11 cellular contexts compared by ENCODE assay signal in the genomic region with DNA sequence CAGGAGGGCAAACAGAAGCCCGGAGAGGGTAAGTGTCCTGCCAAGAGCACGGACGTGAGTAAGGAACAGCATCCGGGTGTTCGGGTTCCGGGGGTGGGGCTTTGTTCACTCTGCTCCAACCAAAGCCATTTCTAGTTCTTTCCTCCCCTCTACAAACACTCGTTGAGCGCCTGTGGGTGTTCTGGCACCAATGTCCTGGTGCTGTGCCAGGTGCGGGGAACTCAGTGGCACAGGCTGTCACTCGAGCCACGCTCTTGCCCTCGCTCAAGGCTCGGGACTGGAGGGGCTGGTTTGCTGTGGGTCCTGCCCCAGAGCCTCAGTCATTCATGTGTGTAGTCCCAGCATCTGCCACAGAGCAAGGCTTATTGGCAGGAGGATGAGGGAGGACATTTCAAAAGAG.
DNase-seq lines count a peak whose midpoint lies in the region; ATAC-seq and TF ChIP-seq lines count a peak whose summit lies in the region.
"Had no signal": no experiment of that assay in that cellular context is flagged by ENCODE, and none has a peak within 500 bp of the region (broad histone marks: within the 10 kb centered on the region; RNA-seq: fewer than 3 reads in every experiment).

No MANE protein-coding gene starts in this region.

- no peak overlapping the region for H2BK120ac ChIP-seq in neuronal stem cell (ENCODE audit: low read depth, low read length)

- no peak overlapping the region for H3K4ac ChIP-seq in neuronal stem cell (ENCODE audit: low read length)

- no peak overlapping the region for H3K4me2 ChIP-seq in neuronal stem cell (ENCODE audit: insufficient read depth, low read length, poor library complexity, severe bottlenecking)

- ATAC-seq in gastroesophageal sphincter (peak; percentile 34), HG03045 (IDR thresholded peaks at IDR 0.05; ENCODE audit: unreplicated experiment) (no peak)

- H4K8ac ChIP-seq in neuronal stem cell (ENCODE audit: low read depth, low read length): no peak overlapping the region

- H3K4me3 ChIP-seq in gastroesophageal sphincter (no peak overlapping the region), neuronal stem cell (ENCODE audit: low read length in 2 of 2) (no peak overlapping the region)

- H3K27me3 ChIP-seq in gastroesophageal sphincter: no peaks in the 10 kb centered on the region
- no peaks in the 10 kb centered on the region for H3K27me3 ChIP-seq in neuronal stem cell (ENCODE audit: control insufficient read depth in 3 of 3, insufficient read depth in 3 of 3, low read depth in 1 of 3, low read length in 3 of 3)

- TF ChIP-seq POLR2A in gastroesophageal sphincter (IDR thresholded peaks at IDR 0.05): no peak

- no peak overlapping the region for H4K91ac ChIP-seq in neuronal stem cell (ENCODE audit: low read depth, low read length, poor library complexity)

- no peaks in the 10 kb centered on the region for H3K9me3 ChIP-seq in gastroesophageal sphincter
- peaks cover 5 to 6% of the 10 kb centered on the region in 2 donors for H3K9me3 ChIP-seq in neuronal stem cell (replicated peaks in 1 of 2; ENCODE audit: control insufficient read depth in 2 of 2, insufficient read depth in 1 of 2, low read depth in 1 of 2, low read length in 2 of 2)

- peak overlapping the region; percentile 15 for H3K18ac ChIP-seq in neuronal stem cell (ENCODE audit: low read length)

- H3K9ac ChIP-seq in neuronal stem cell (ENCODE audit: low read depth, low read length, poor library complexity): no peak overlapping the region

- peaks cover 0 to 100% (median 20%) of the 10 kb centered on the region in 3 donors for H3K4me1 ChIP-seq in gastroesophageal sphincter
- peaks cover 13 to 31% of the 10 kb centered on the region in 2 donors for H3K4me1 ChIP-seq in neuronal stem cell (ENCODE audit: control insufficient read depth in 2 of 2, insufficient read depth in 1 of 2, low read depth in 1 of 2, low read length in 2 of 2)

- peak overlapping the region; percentile 68 for H2BK12ac ChIP-seq in neuronal stem cell (ENCODE audit: low read length)

- no peak overlapping the region for H2BK5ac ChIP-seq in neuronal stem cell (ENCODE audit: low read length)

- H3K36me3 ChIP-seq in gastroesophageal sphincter (no peaks in the 10 kb centered on the region), neuronal stem cell (replicated peaks in 1 of 2; ENCODE audit: control insufficient read depth in 2 of 2, insufficient read depth in 2 of 2, low read length in 2 of 2) (peaks cover 0 to 3% of the 10 kb centered on the region in 2 donors)

- peak overlapping the region; percentile 92 for H2AK5ac ChIP-seq in neuronal stem cell (ENCODE audit: low read depth, low read length)

- TF ChIP-seq EP300 in gastroesophageal sphincter (IDR thresholded peaks at IDR 0.05): no peak

- H2BK15ac ChIP-seq in neuronal stem cell (ENCODE audit: low read length): peak overlapping the region; percentile 82

- 13 to 57% methylated on average over 3 to 5 of the region's 13 CpGs for WGBS in gastroesophageal sphincter (ENCODE audit: low coverage in 1 of 2), 2 donors
- WGBS in neuronal stem cell (ENCODE audit: extremely low coverage in 2 of 2, insufficient read length in 2 of 2, insufficient replicate concordance in 1 of 2), 2 donors: no CpG with 5 or more reads among the region's 13 CpGs

- DNase-seq in C1 segment of cervical spinal cord (lab: John Stamatoyannopoulos, UW) (peak in 12 of 14 donors; percentile 59 to 91 (median 74)), NCI-H774 (lab: John Stamatoyannopoulos, UW) (peak; percentile 22), neuronal stem cell (ENCODE audit: low spot score) (no peak)
- no peak for DNase-seq in stimulated activated CD4-positive, alpha-beta T cell treated with anti-CD3 and anti-CD28 coated beads, Interleukin-12 subunit alpha, Interleukin-12 subunit beta, amount 100 ng/mL, for 4 hours
- DNase-seq in activated CD4-positive, alpha-beta T cell treated with anti-CD3 and anti-CD28 coated beads, Interleukin-2, amount 50 U/mL, for 48 hours: no peak
- no peak for DNase-seq in stimulated activated CD8-positive, alpha-beta memory T cell treated with anti-CD3 and anti-CD28 coated beads, Interleukin-4, amount 100 ng/mL, for 48 hours
- DNase-seq: GDM1, mesendoderm, NCI-H146 had no signal

- H3K79me1 ChIP-seq in neuronal stem cell (ENCODE audit: low read depth, low read length): no peaks in the 10 kb centered on the region

- H2AFZ ChIP-seq in neuronal stem cell (ENCODE audit: low read length): no peak overlapping the region

- H3K23ac ChIP-seq in neuronal stem cell (ENCODE audit: low read depth, low read length, poor library complexity): no peak overlapping the region

- no peak for TF ChIP-seq CTCF in gastroesophageal sphincter (IDR thresholded peaks at IDR 0.05)

- H3K14ac ChIP-seq in neuronal stem cell (ENCODE audit: low read length): no peak overlapping the region

- H3K27ac ChIP-seq in gastroesophageal sphincter (peak overlapping the region; percentile 9 to 85 (median 84)), neuronal stem cell (replicated peaks; ENCODE audit: low read length) (no peak overlapping the region)

Comparison
In these comparisons a context has a peak if more than half of its experiments do, and no peak if none do; other contexts are left out.
1. DNase-seq: peak in C1 segment of cervical spinal cord (12 of 14) and NCI-H774 (single experiment); none in neuronal stem cell (single experiment), stimulated activated CD4-positive, alpha-beta T cell treated with anti-CD3 and anti-CD28 coated beads, Interleukin-12 subunit alpha, Interleukin-12 subunit beta, amount 100 ng/mL, for 4 hours (single experiment), activated CD4-positive, alpha-beta T cell treated with anti-CD3 and anti-CD28 coated beads, Interleukin-2, amount 50 U/mL, for 48 hours (0 of 2) and stimulated activated CD8-positive, alpha-beta memory T cell treated with anti-CD3 and anti-CD28 coated beads, Interleukin-4, amount 100 ng/mL, for 48 hours (single experiment).